In the genomic region with DNA sequence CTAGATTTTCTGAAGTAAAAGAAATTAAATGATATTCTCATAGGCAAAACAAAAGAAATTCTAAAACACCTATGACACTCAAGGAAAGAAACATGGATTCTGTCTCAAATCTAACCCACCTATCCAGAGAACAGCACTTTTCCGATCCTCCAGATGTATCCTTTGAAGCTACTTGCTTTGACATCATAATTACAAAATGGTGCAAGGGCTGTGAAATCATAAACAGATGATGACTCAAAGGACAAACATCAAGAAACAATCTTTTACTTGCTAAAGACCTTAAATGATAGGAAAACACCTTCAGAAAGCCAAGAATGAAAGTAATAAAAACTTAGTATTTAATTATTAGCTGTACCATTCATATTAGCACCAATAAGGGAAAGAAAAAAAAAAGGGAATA, we compare ENCODE assay signal across 24 cellular contexts.
A peak's percentile ranks its signal among the peaks of the same experiment; 100 is the strongest.
DNase-seq lines count a peak whose midpoint lies in the region; ATAC-seq, FAIRE-seq and TF ChIP-seq lines count a peak whose summit lies in the region.
"Had no signal": no experiment of that assay in that cellular context is flagged by ENCODE, and none has a peak within 500 bp of the region (broad histone marks: within the 10 kb centered on the region; RNA-seq: fewer than 3 reads in every experiment).

No MANE protein-coding gene starts in this region.

- no peak for TF ChIP-seq EP300 in K562 (IDR thresholded peaks at IDR 0.05; ENCODE audit: low read length)

- H3K4me1 ChIP-seq in HCT116 (ENCODE audit: control insufficient read depth in 1 of 2, insufficient read depth in 2 of 2, low read length in 2 of 2) (no peaks in the 10 kb centered on the region), K562 (replicated peaks in 1 of 2; ENCODE audit: control insufficient read depth in 2 of 2, insufficient read depth in 2 of 2, low read length in 2 of 2) (no peaks in the 10 kb centered on the region)

- RAD21 ChIA-PET in HCT116 (lab: Charles Lee; ENCODE audit: low non-redundant PET in 1 of 2, low total read pairs in 2 of 2, uncharacterized antibody in 2 of 2, unreplicated experiment in 2 of 2) = no interaction called here

- no peak overlapping the region for H3K4me3 Mint-ChIP-seq in activated CD4-positive, alpha-beta memory T cell treated with anti-CD3 and anti-CD28 coated beads for 36 hours

- peak; percentile 4 for DNase-seq in HCT116 (ENCODE audit: low read depth, low spot score)
- DNase-seq in K562 (ENCODE audit: extremely low read depth in 1 of 4, low spot score in 3 of 4) = no peak
- peak; percentile 32 for DNase-seq in fibroblast of peridontal ligament (ENCODE audit: extremely low read depth)
- peak; percentile 2 for DNase-seq in superior temporal gyrus (ENCODE audit: extremely low spot score)
- DNase-seq in NCI-H2171 treated with DMSO at 0.1 percent for 48 hours (lab: John Stamatoyannopoulos, UW) = no peak
- no peak for DNase-seq in activated CD4-positive, alpha-beta memory T cell treated with anti-CD3 and anti-CD28 coated beads for 36 hours
- DNase-seq: CD4-positive, alpha-beta memory T cell; DMS153; GDM1; GOT3; Kasumi-1; MG63; NCI-H1417; NCI-H1694 treated with DMSO at 0.1 percent for 48 hours; NCI-H2107; NCI-H2227 treated with DMSO at 0.1 percent for 48 hours; NCI-H510A treated with DMSO at 0.1 percent for 48 hours; NCI-H748 treated with DMSO at 0.1 percent for 48 hours; PC-9; RPMI8226; SHP77; SW 1271 had no signal

- intact Hi-C loops in HCT116 (cut with micrococcal nuclease) = no loop called here
- intact Hi-C loops in K562 (cut with micrococcal nuclease) = no loop called here
- intact Hi-C loops in activated CD4-positive, alpha-beta memory T cell treated with anti-CD3 and anti-CD28 coated beads for 36 hours (cut with micrococcal nuclease) = no loop called here

- WGBS in K562 (ENCODE audit: insufficient coverage, low coverage, missing lambda C conversion rate) = 93% methylated on average over 1 of the region's 1 CpG

- no peak for FAIRE-seq in K562 (lab: Jason Lieb, UNC)

- TF ChIP-seq POLR2A in HCT116 (IDR thresholded peaks at IDR 0.05; ENCODE audit: borderline replicate concordance, extremely low read depth, insufficient read depth, insufficient read length) (no peak), K562 (conservative IDR thresholded peaks at IDR 0.05) (no peak)

- H4K20me1 ChIP-seq in HCT116 (ENCODE audit: insufficient read depth) (no peaks in the 10 kb centered on the region), K562 (replicated peaks; ENCODE audit: control insufficient read depth, insufficient read depth, low read length) (no peaks in the 10 kb centered on the region)
- H4K20me1 ChIP-seq: BLaER1 had no signal

- TF ChIP-seq RAD21 in HCT116 (IDR thresholded peaks at IDR 0.05; ENCODE audit: low read depth) = no peak
- no peak for TF ChIP-seq RAD21 in K562 (CRISPR knock-in tag; conservative IDR thresholded peaks at IDR 0.05 in 1 of 2, IDR thresholded peaks at IDR 0.05 in 1 of 2)

- CTCF ChIA-PET in HCT116 (lab: Charles Lee) = no interaction called here
- CTCF ChIA-PET in K562 (lab: Yijun Ruan, JAX; ENCODE audit: low intra/inter-chr PET ratio) = no interaction called here
- CTCF ChIA-PET in activated CD4-positive, alpha-beta memory T cell treated with anti-CD3 and anti-CD28 coated beads for 36 hours (lab: Charles Lee) = no interaction called here

- H3K4me1 Mint-ChIP-seq in activated CD4-positive, alpha-beta memory T cell treated with anti-CD3 and anti-CD28 coated beads for 36 hours (ENCODE audit: low read depth) = no peaks in the 10 kb centered on the region

- no peaks in the 10 kb centered on the region for H3K27me3 Mint-ChIP-seq in activated CD4-positive, alpha-beta memory T cell treated with anti-CD3 and anti-CD28 coated beads for 36 hours
- H3K27me3 Mint-ChIP-seq: CD4-positive, alpha-beta memory T cell had no signal

- H3K27ac Mint-ChIP-seq in activated CD4-positive, alpha-beta memory T cell treated with anti-CD3 and anti-CD28 coated beads for 36 hours = no peak overlapping the region
- H3K27ac Mint-ChIP-seq: CD4-positive, alpha-beta memory T cell had no signal

- in situ Hi-C loops in K562 (cut with MboI) = no loop called here

- H3K27me3 ChIP-seq in HCT116 (ENCODE audit: insufficient read depth, low read length) (no peaks in the 10 kb centered on the region), K562 (ENCODE audit: control insufficient read depth in 2 of 2, insufficient read depth in 2 of 2, low read length in 2 of 2) (no peaks in the 10 kb centered on the region)
- H3K27me3 ChIP-seq: BLaER1, MG63 had no signal

- no peaks in the 10 kb centered on the region for H3K9me1 ChIP-seq in K562 (ENCODE audit: control insufficient read depth, insufficient read depth, low read length)

- H3K4me2 ChIP-seq in HCT116 (ENCODE audit: low read length) (no peak overlapping the region), K562 (ENCODE audit: insufficient read depth, low read length) (no peak overlapping the region)
- H3K4me2 ChIP-seq: BLaER1, PC-9 had no signal

- H3K79me2 ChIP-seq in HCT116 (ENCODE audit: insufficient read depth, low read length) = no peaks in the 10 kb centered on the region
- no peaks in the 10 kb centered on the region; the same call in 2 of the 3 replicates for H3K79me2 ChIP-seq in K562 (ENCODE audit: control insufficient read depth, insufficient read depth, low read length)

- no peak overlapping the region for H3K27ac ChIP-seq in HCT116 (ENCODE audit: low read depth, low read length)
- H3K27ac ChIP-seq in K562 (ENCODE audit: extremely low read depth, low read depth, low read length) = no peak overlapping the region
- H3K27ac ChIP-seq: BLaER1, PC-9 had no signal

- no peaks in the 10 kb centered on the region for H3K36me3 ChIP-seq in HCT116 (ENCODE audit: control insufficient read depth in 1 of 2, insufficient read depth in 2 of 2, low read length in 2 of 2)
- H3K36me3 ChIP-seq in K562 (ENCODE audit: control insufficient read depth, insufficient read depth, low read length) = no peaks in the 10 kb centered on the region
- H3K36me3 ChIP-seq: MG63 had no signal

- BruUV-seq in HCT116 (replicated peaks; lab: Mats Ljungman, UMichigan) (no TSS peak), K562 (replicated peaks; lab: Mats Ljungman, UMichigan) (no TSS peak)

- no peak overlapping the region for H3K4me3 ChIP-seq in HCT116 (replicated peaks in 1 of 2; ENCODE audit: low read depth in 1 of 2, low read length in 2 of 2)
- H3K4me3 ChIP-seq in K562 = no peak overlapping the region
- H3K4me3 ChIP-seq: BLaER1, MG63, PC-9 had no signal

- H3K36me3 Mint-ChIP-seq in activated CD4-positive, alpha-beta memory T cell treated with anti-CD3 and anti-CD28 coated beads for 36 hours = peaks cover 18% of the 10 kb centered on the region

- H3K9me3 ChIP-seq in HCT116 (ENCODE audit: control insufficient read depth in 1 of 2, insufficient read depth in 1 of 2, low read depth in 1 of 2, low read length in 2 of 2) (peaks cover 0 to 8% of the 10 kb centered on the region in 2 experiments; a peak in 1 of 4 replicates), K562 (replicated peaks; ENCODE audit: control insufficient read depth, insufficient read depth, low read depth, low read length) (peaks cover 8% of the 10 kb centered on the region; the same call in 1 of the 2 replicates)

- TF ChIP-seq CTCF in HCT116 (IDR thresholded peaks at IDR 0.05 in 2 of 3, conservative IDR thresholded peaks at IDR 0.05 in 1 of 3; ENCODE audit: borderline replicate concordance in 1 of 3, insufficient read depth in 1 of 3, low read depth in 2 of 3, low read length in 2 of 3) = no peak
- TF ChIP-seq CTCF in K562 (IDR thresholded peaks at IDR 0.05 in 2 of 3, conservative IDR thresholded peaks at IDR 0.05 in 1 of 3; ENCODE audit: insufficient read depth in 2 of 3, low read depth in 1 of 3, low read length in 3 of 3) = no peak

- POLR2A ChIA-PET in HCT116 (lab: Charles Lee) (no interaction called here), K562 (lab: Yijun Ruan, JAX) (interaction anchor here (1.8 kb wide), 1 partner anchor 10 kb away, joined by 5 read pairs; no protein-coding TSS in a partner anchor)
- POLR2A ChIA-PET in activated CD4-positive, alpha-beta memory T cell treated with anti-CD3 and anti-CD28 coated beads for 36 hours (lab: Charles Lee) = no interaction called here

- peaks cover 13% of the 10 kb centered on the region for H3K9me3 Mint-ChIP-seq in activated CD4-positive, alpha-beta memory T cell treated with anti-CD3 and anti-CD28 coated beads for 36 hours

- no peaks in the 10 kb centered on the region for H3K9me2 ChIP-seq in HCT116 (ENCODE audit: insufficient read depth)

- no peak overlapping the region for H2AFZ ChIP-seq in HCT116 (ENCODE audit: low read depth, low read length, poor library complexity, severe bottlenecking)
- no peak overlapping the region for H2AFZ ChIP-seq in K562 (ENCODE audit: low read depth, low read length)
- H2AFZ ChIP-seq: PC-9 had no signal

- ATAC-seq in HCT116 = no peak
- ATAC-seq in K562 = no peak
- ATAC-seq in HG02884 (IDR thresholded peaks at IDR 0.05; ENCODE audit: unreplicated experiment) = no peak

- no peak overlapping the region for H3K9ac ChIP-seq in HCT116 (ENCODE audit: low read length)
- no peak overlapping the region for H3K9ac ChIP-seq in K562 (ENCODE audit: insufficient read depth in 1 of 2, low read depth in 2 of 2, low read length in 2 of 2)
- H3K9ac ChIP-seq: BLaER1 had no signal

TF ChIP-seq in HCT116, 20 proteins besides CTCF, POLR2A, EP300 and RAD21:
- TF ChIP-seq ZNF274 (IDR thresholded peaks at IDR 0.05; ENCODE audit: low read depth, low read length) (no peak), CEBPB (IDR thresholded peaks at IDR 0.05; ENCODE audit: low read depth) (0 out of 2 replicates have a peak, but pooled peaks have one; percentile 24)

TF ChIP-seq in K562, 482 proteins besides CTCF, POLR2A, EP300 and RAD21 (continues in another document):
- no peak for TF ChIP-seq MTA1 (IDR thresholded peaks at IDR 0.05; ENCODE audit: borderline replicate concordance)
- no peak for TF ChIP-seq PHB (CRISPR knock-in tag; IDR thresholded peaks at IDR 0.05)
- no peak for TF ChIP-seq CEBPG (CRISPR knock-in tag; IDR thresholded peaks at IDR 0.05)
- peak in 1 of 2 experiments; percentile 67; a peak in 2 of 4 replicates for TF ChIP-seq CEBPG (tag; conservative IDR thresholded peaks at IDR 0.05 in 1 of 2, IDR thresholded peaks at IDR 0.05 in 1 of 2)
- TF ChIP-seq, protein P1, sequence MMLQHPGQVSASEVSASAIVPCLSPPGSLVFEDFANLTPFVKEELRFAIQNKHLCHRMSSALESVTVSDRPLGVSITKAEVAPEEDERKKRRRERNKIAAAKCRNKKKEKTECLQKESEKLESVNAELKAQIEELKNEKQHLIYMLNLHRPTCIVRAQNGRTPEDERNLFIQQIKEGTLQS (IDR thresholded peaks at IDR 0.05) = peak; percentile 26; the same call in 1 of the 2 replicates
- TF ChIP-seq, protein P1 (CRISPR knock-in tag; conservative IDR thresholded peaks at IDR 0.05) = no peak

Comparison
In these comparisons a context has a peak if more than half of its experiments do, and no peak if none do; other contexts are left out.
1. DNase-seq: peak in HCT116 (single experiment), fibroblast of peridontal ligament (single experiment) and superior temporal gyrus (single experiment); none in K562 (0 of 4), NCI-H2171 treated with DMSO at 0.1 percent for 48 hours (single experiment) and activated CD4-positive, alpha-beta memory T cell treated with anti-CD3 and anti-CD28 coated beads for 36 hours (single experiment).